In genomic region chr1:180945551-180945950, GRCh38 we compare ENCODE assay signal across 19 cellular contexts. TPM values are rescaled to one million over a fixed set of nuclear protein-coding genes. Genes with fewer than 3 reads are reported as not detected.
DNase-seq lines count a peak whose midpoint lies in the region; ATAC-seq and TF ChIP-seq lines count a peak whose summit lies in the region.
"Had no signal": no experiment of that assay in that cellular context is flagged by ENCODE, and none has a peak within 500 bp of the region (broad histone marks: within the 10 kb centered on the region; RNA-seq: fewer than 3 reads in every experiment).

No MANE protein-coding gene starts in this region.

- WGBS in SK-N-SH (ENCODE audit: low lambda C conversion rate): 76% methylated on average over 5 of the region's 8 CpGs

- no peaks in the 10 kb centered on the region for H3K27me3 ChIP-seq in SK-N-SH (ENCODE audit: insufficient read depth)
- H3K27me3 ChIP-seq in vagina: no peaks in the 10 kb centered on the region
- H3K27me3 ChIP-seq: BE2C had no signal

- H3K4me3 ChIP-seq in SK-N-SH (ENCODE audit: low read depth in 2 of 2, low read length in 1 of 2) (no peak overlapping the region), vagina (no peak overlapping the region)
- H3K4me3 ChIP-seq: GM23248 had no signal

- CTCF ChIA-PET in SK-N-SH (lab: Yijun Ruan, JAX) (no interaction called here), RWPE1 (lab: Yijun Ruan, JAX) (interaction anchor here (0.7 kb wide), 1 partner anchor 21 kb away, joined by 3 read pairs; no protein-coding TSS in a partner anchor)

- no peaks in the 10 kb centered on the region for H3K9me2 ChIP-seq in SK-N-SH

- TF ChIP-seq CTCF in SK-N-SH (IDR thresholded peaks at IDR 0.05): no peak
- TF ChIP-seq CTCF in RWPE1 (conservative IDR thresholded peaks at IDR 0.05; ENCODE audit: low read depth): no peak
- TF ChIP-seq CTCF in vagina (IDR thresholded peaks at IDR 0.05): no peak

- no peak overlapping the region for H3K4me2 ChIP-seq in SK-N-SH

- no peak overlapping the region for H3K9ac ChIP-seq in SK-N-SH
- H3K9ac ChIP-seq: GM23248 had no signal

- no peaks in the 10 kb centered on the region for H3F3A ChIP-seq in SK-N-SH (replicated peaks; ENCODE audit: insufficient read depth)

- TF ChIP-seq RAD21 in SK-N-SH (IDR thresholded peaks at IDR 0.05; ENCODE audit: low read length): no peak

- H3K27ac ChIP-seq in SK-N-SH (ENCODE audit: low read depth in 2 of 2, low read length in 1 of 2) (no peak overlapping the region; a peak in 1 of 4 replicates), RWPE1 (peak overlapping the region; percentile 55), vagina (peak overlapping the region; percentile 48)
- H3K27ac ChIP-seq: GM23248 had no signal

- ATAC-seq in SK-N-SH treated with all-trans-retinoic acid at 6 μM for 48 hours (no peak), sciatic nerve (no peak)
- ATAC-seq in stimulated activated naive CD8-positive, alpha-beta T cell treated with anti-CD3 and anti-CD28 coated beads, Interleukin-15, Interleukin-2, amounts not matched to agents 100 U/mL and 50 U/mL, for 24 hours: no peak
- ATAC-seq: Panc1, Right ventricle myocardium inferior had no signal

- TF ChIP-seq EP300 in SK-N-SH (IDR thresholded peaks at IDR 0.05; ENCODE audit: borderline replicate concordance in 1 of 2, low read depth in 1 of 2, low read length in 1 of 2): no peak

- no peaks in the 10 kb centered on the region for H4K20me1 ChIP-seq in SK-N-SH (ENCODE audit: insufficient read depth)

- no peak for TF ChIP-seq POLR2A in vagina (IDR thresholded peaks at IDR 0.05)

- no peaks in the 10 kb centered on the region for H3K79me2 ChIP-seq in SK-N-SH (ENCODE audit: insufficient read depth)

- intact Hi-C loops in vagina (cut with DNase I) (no loop called here), sciatic nerve (cut with DNase I) (loop anchor here (10.0 kb wide), 1 partner anchor 189 kb away; no protein-coding TSS in a partner anchor)

- no peak overlapping the region for H2AFZ ChIP-seq in SK-N-SH (ENCODE audit: low read depth)
- H2AFZ ChIP-seq: GM23248 had no signal

- no peaks in the 10 kb centered on the region for H3K9me3 ChIP-seq in SK-N-SH
- no peaks in the 10 kb centered on the region for H3K9me3 ChIP-seq in vagina
- H3K9me3 ChIP-seq: BE2C had no signal

- H3K36me3 ChIP-seq in SK-N-SH (replicated peaks in 1 of 2; ENCODE audit: control insufficient read depth in 1 of 2, insufficient read depth in 2 of 2, low read length in 1 of 2): peaks cover under 1 to 28% of the 10 kb centered on the region in 2 experiments
- H3K36me3 ChIP-seq in vagina: peaks cover 0 to 23% of the 10 kb centered on the region in 2 donors

- DNase-seq in SK-N-SH: peak; percentile 25
- DNase-seq in NCI-H1092 treated with DMSO at 0.1 percent for 48 hours (lab: John Stamatoyannopoulos, UW): peak; percentile 36
- no peak for DNase-seq in RWPE1 (ENCODE audit: low spot score)
- no peak for DNase-seq in vagina (ENCODE audit: extremely low spot score in 2 of 2)
- no peak for DNase-seq in NCI-H748 (lab: John Stamatoyannopoulos, UW; ENCODE audit: unreplicated experiment)
- no peak for DNase-seq in stimulated activated naive CD8-positive, alpha-beta T cell treated with anti-CD3 and anti-CD28 coated beads, Interleukin-15, Interleukin-2, amounts not matched to agents 100 U/mL and 50 U/mL, for 24 hours
- DNase-seq in sciatic nerve (ENCODE audit: low spot score): no peak
- DNase-seq: BE2C; Calu3; CD4-positive, alpha-beta memory T cell; GM23248; HCEC 1CT; NCI-H1105 treated with DMSO at 0.1 percent for 48 hours; NCI-H2029; NCI-H510A treated with DMSO at 0.1 percent for 48 hours had no signal

- H3K4me1 ChIP-seq in SK-N-SH (ENCODE audit: control insufficient read depth in 1 of 2, insufficient read depth in 2 of 2, low read depth in 1 of 2, low read length in 1 of 2) (peaks cover 0 to 5% of the 10 kb centered on the region in 2 experiments; a peak in 1 of 4 replicates), vagina (peaks cover 34% of the 10 kb centered on the region)
- H3K4me1 ChIP-seq: BE2C had no signal

- POLR2A ChIA-PET in SK-N-SH (lab: Yijun Ruan, JAX): interaction anchor here (0.8 to 0.9 kb wide), 2 partner anchors 15 to 18 kb away, joined by 3 read pairs; no protein-coding TSS in a partner anchor
- POLR2A ChIA-PET in RWPE1 (lab: Yijun Ruan, JAX; ENCODE audit: low non-redundant PET): no interaction called here

TF ChIP-seq in SK-N-SH, 30 proteins besides CTCF, POLR2A, EP300 and RAD21 (continues in another document):
- TF ChIP-seq ELF1 (IDR thresholded peaks at IDR 0.05) (no peak), POLR2AphosphoS5 (IDR thresholded peaks at IDR 0.05; ENCODE audit: low read depth, low read length) (no peak), MXI1 (IDR thresholded peaks at IDR 0.05; ENCODE audit: low read depth, low read length) (no peak), FOXJ3 (CRISPR knock-in tag; IDR thresholded peaks at IDR 0.05) (no peak), NFIC (IDR thresholded peaks at IDR 0.05; ENCODE audit: borderline replicate concordance) (no peak), GATA2 (CRISPR knock-in tag; IDR thresholded peaks at IDR 0.05) (no peak), SIN3A (IDR thresholded peaks at IDR 0.05; ENCODE audit: borderline replicate concordance, low read depth, low read length) (no peak), RCOR1 (IDR thresholded peaks at IDR 0.05; ENCODE audit: low read length) (no peak), YY1 (IDR thresholded peaks at IDR 0.05; ENCODE audit: low read depth) (no peak), EZH2phosphoT487 (IDR thresholded peaks at IDR 0.05; ENCODE audit: borderline replicate concordance, low read depth) (no peak)
- TF ChIP-seq, protein P1, sequence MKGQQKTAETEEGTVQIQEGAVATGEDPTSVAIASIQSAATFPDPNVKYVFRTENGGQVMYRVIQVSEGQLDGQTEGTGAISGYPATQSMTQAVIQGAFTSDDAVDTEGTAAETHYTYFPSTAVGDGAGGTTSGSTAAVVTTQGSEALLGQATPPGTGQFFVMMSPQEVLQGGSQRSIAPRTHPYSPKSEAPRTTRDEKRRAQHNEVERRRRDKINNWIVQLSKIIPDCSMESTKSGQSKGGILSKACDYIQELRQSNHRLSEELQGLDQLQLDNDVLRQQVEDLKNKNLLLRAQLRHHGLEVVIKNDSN (IDR thresholded peaks at IDR 0.05; ENCODE audit: borderline replicate concordance, low read depth): no peak
- TF ChIP-seq, protein P2, sequence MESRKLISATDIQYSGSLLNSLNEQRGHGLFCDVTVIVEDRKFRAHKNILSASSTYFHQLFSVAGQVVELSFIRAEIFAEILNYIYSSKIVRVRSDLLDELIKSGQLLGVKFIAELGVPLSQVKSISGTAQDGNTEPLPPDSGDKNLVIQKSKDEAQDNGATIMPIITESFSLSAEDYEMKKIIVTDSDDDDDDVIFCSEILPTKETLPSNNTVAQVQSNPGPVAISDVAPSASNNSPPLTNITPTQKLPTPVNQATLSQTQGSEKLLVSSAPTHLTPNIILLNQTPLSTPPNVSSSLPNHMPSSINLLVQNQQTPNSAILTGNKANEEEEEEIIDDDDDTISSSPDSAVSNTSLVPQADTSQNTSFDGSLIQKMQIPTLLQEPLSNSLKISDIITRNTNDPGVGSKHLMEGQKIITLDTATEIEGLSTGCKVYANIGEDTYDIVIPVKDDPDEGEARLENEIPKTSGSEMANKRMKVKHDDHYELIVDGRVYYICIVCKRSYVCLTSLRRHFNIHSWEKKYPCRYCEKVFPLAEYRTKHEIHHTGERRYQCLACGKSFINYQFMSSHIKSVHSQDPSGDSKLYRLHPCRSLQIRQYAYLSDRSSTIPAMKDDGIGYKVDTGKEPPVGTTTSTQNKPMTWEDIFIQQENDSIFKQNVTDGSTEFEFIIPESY (IDR thresholded peaks at IDR 0.05; ENCODE audit: borderline replicate concordance, low read depth): no peak

TF ChIP-seq in SK-N-SH treated with all-trans-retinoic acid at 6 μM for 48 hours, 23 proteins besides CTCF, POLR2A, EP300 and RAD21:
- TF ChIP-seq BACH2 (CRISPR knock-in tag; IDR thresholded peaks at IDR 0.05; ENCODE audit: borderline replicate concordance) (no peak), CSRNP3 (CRISPR knock-in tag; IDR thresholded peaks at IDR 0.05) (no peak), CSDC2 (CRISPR knock-in tag; IDR thresholded peaks at IDR 0.05) (no peak)

RNA-seq across cellular contexts. Expression of gene KIAA1614, which starts 32.9 kb away (rescaled TPM):
- polyA plus RNA-seq in SK-N-SH (2012; rRNA removed): 1.1 and 1.2 TPM in 2 replicates
- 0.80 and 1.4 TPM in 2 replicates for polyA plus RNA-seq in SK-N-SH (2012; cell fraction: cytosol; rRNA removed)
- 3.0 and 3.7 TPM in 2 replicates for polyA plus RNA-seq in SK-N-SH (2012; cell fraction: nucleus; rRNA removed)
- total RNA-seq in vagina: 13.0 TPM
- total RNA-seq in sciatic nerve: 14.9 TPM
- polyA plus RNA-seq: CD4-positive, alpha-beta memory T cell; IgD-negative memory B cell had no signal

Comparison
In these comparisons a context has a peak if more than half of its experiments do, and no peak if none do; other contexts are left out.
1. DNase-seq: peak in SK-N-SH (single experiment) and NCI-H1092 treated with DMSO at 0.1 percent for 48 hours (single experiment); none in RWPE1 (single experiment), vagina (0 of 2), NCI-H748 (single experiment), stimulated activated naive CD8-positive, alpha-beta T cell treated with anti-CD3 and anti-CD28 coated beads, Interleukin-15, Interleukin-2, amounts not matched to agents 100 U/mL and 50 U/mL, for 24 hours (single experiment) and sciatic nerve (single experiment).
2. H3K27ac ChIP-seq: peak in RWPE1 (single experiment) and vagina (single experiment); none in SK-N-SH (0 of 2).